8 cellular contexts compared by ENCODE assay signal in the genomic region with DNA sequence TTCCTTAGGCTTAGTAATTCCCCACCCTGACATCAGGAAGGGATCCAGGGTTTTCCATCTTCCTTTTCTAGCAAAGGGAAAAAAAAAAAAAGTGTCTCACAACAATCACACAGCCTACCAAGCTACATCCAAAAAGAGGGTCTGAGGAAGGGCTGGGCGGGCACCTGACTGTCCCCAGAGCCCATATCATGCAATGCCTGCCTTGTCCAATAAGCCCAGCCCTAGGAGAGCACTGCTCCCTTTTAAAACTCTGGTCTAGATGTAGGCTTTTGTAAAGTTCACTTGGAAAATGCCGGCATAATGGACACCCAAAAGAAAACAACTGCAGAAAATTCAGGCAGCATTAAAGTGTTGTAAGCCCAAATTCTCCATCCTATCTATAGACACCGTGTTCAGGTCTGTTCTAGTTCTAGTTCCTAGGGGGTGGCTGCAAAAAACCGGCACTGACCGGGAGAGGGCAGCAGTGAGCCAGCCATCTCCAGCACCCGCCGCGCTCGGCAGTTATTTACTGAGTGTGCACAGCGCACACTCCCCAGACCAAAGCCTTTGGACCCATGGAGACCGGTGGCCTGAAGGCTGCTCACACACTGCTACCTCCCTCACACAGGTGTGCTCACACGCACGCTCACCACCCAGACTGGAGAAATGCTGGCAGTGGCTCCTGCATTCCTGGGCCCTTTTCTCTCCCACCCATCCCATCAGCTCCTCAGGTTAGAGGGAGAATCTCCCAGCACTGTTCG. TPM values are rescaled to one million over a fixed set of nuclear protein-coding genes. Genes with fewer than 3 reads are reported as not detected.
DNase-seq lines count a peak whose midpoint lies in the region; ATAC-seq and TF ChIP-seq lines count a peak whose summit lies in the region.

No MANE protein-coding gene starts in this region.

- BruUV-seq in Panc1 (replicated peaks; lab: Mats Ljungman, UMichigan) = no TSS peak

- TF ChIP-seq RAD21 in Ishikawa (IDR thresholded peaks at IDR 0.05; ENCODE audit: low read depth) = peak; percentile 87

- no peaks in the 10 kb centered on the region for H3K9me3 ChIP-seq in CD4-positive, alpha-beta memory T cell (ENCODE audit: control insufficient read depth in 1 of 2, low read length in 2 of 2)
- H3K9me3 ChIP-seq in Panc1 (ENCODE audit: control insufficient read depth, insufficient read depth, low read depth, low read length) (no peaks in the 10 kb centered on the region), fibroblast of lung (ENCODE audit: control insufficient read depth, insufficient read depth, low read depth, low read length) (no peaks in the 10 kb centered on the region)

- H2AFZ ChIP-seq in fibroblast of lung (ENCODE audit: low read length) = peak overlapping the region; percentile 59

- H3K27me3 ChIP-seq in CD4-positive, alpha-beta memory T cell (ENCODE audit: insufficient read depth, low read length) = no peaks in the 10 kb centered on the region
- H3K27me3 ChIP-seq in Panc1 (ENCODE audit: control insufficient read depth, insufficient read depth, low read length) (no peaks in the 10 kb centered on the region), fibroblast of lung (ENCODE audit: control insufficient read depth, insufficient read depth, low read length) (peaks cover 4% of the 10 kb centered on the region)

- H3K9ac ChIP-seq in fibroblast of lung (ENCODE audit: insufficient read depth, low read length) = no peak overlapping the region

- POLR2A ChIA-PET in CD4-positive, alpha-beta memory T cell (lab: Charles Lee; ENCODE audit: partially characterized antibody) = no interaction called here
- POLR2A ChIA-PET in Panc1 (lab: Charles Lee) = no interaction called here

- H3K27me3 Mint-ChIP-seq in CD4-positive, alpha-beta memory T cell = no peaks in the 10 kb centered on the region
- peaks cover 19% of the 10 kb centered on the region for H3K27me3 Mint-ChIP-seq in activated T-cell treated with anti-CD3 and anti-CD28 coated beads, Interleukin-2, amount 50 U/mL, for 24 hours
- peaks cover 6% of the 10 kb centered on the region for H3K27me3 Mint-ChIP-seq in nephron progenitor cell (ENCODE audit: low read depth, poor library complexity)

- peak; percentile 73 for ATAC-seq in GM19452 (IDR thresholded peaks at IDR 0.05; ENCODE audit: unreplicated experiment)
- ATAC-seq in Panc1 = peak; percentile 88

- H4K20me1 ChIP-seq in fibroblast of lung (ENCODE audit: control insufficient read depth, extremely low read depth, insufficient read depth, low read length) = no peaks in the 10 kb centered on the region

- peak overlapping the region in 4 of 8 donors; percentile 33 to 61 (median 44) for H3K4me3 Mint-ChIP-seq in CD4-positive, alpha-beta memory T cell
- H3K4me3 Mint-ChIP-seq in activated T-cell treated with anti-CD3 and anti-CD28 coated beads, Interleukin-2, amount 50 U/mL, for 24 hours = no peak overlapping the region
- no peak overlapping the region for H3K4me3 Mint-ChIP-seq in nephron progenitor cell

- intact Hi-C loops in CD4-positive, alpha-beta memory T cell (cut with micrococcal nuclease) = no loop called here
- intact Hi-C loops in Panc1 (cut with micrococcal nuclease; ENCODE audit: unreplicated experiment) = loop anchor here (1.0 kb wide), 1 partner anchor 148 kb away; no protein-coding TSS in a partner anchor

- no peak for TF ChIP-seq EP300 in Ishikawa (IDR thresholded peaks at IDR 0.05; ENCODE audit: borderline replicate concordance)

- no peak overlapping the region for H3K4me3 ChIP-seq in CD4-positive, alpha-beta memory T cell (ENCODE audit: low read length in 2 of 2)
- H3K4me3 ChIP-seq in Panc1 (ENCODE audit: low read depth in 2 of 2, low read length in 2 of 2) (peak overlapping the region in 1 of 2 experiments; percentile 7; a peak in 1 of 4 replicates), fibroblast of lung (replicated peaks in 1 of 4; ENCODE audit: control extremely low read depth in 1 of 4, insufficient read depth in 1 of 4, low read depth in 3 of 4, low read length in 4 of 4) (no peak overlapping the region)

- no peak overlapping the region for H3K4me2 ChIP-seq in fibroblast of lung (ENCODE audit: extremely low read depth, insufficient read depth, low read length)

- peak; percentile 97 for TF ChIP-seq CTCF in Panc1 (IDR thresholded peaks at IDR 0.05)
- peak; percentile 90 to 93 for TF ChIP-seq CTCF in fibroblast of lung (conservative IDR thresholded peaks at IDR 0.05 in 1 of 2, IDR thresholded peaks at IDR 0.05 in 1 of 2; ENCODE audit: low read depth in 1 of 2, low read length in 2 of 2)
- TF ChIP-seq CTCF in nephron progenitor cell (IDR thresholded peaks at IDR 0.05) = peak; percentile 87

- peaks cover 5% of the 10 kb centered on the region for H3K4me1 ChIP-seq in CD4-positive, alpha-beta memory T cell (ENCODE audit: insufficient read depth, low read length)
- H3K4me1 ChIP-seq in Panc1 (ENCODE audit: control insufficient read depth, insufficient read depth, low read length) (no peaks in the 10 kb centered on the region), fibroblast of lung (ENCODE audit: control insufficient read depth, extremely low read depth, insufficient read depth, low read length) (peaks cover 8% of the 10 kb centered on the region)

- H3K79me2 ChIP-seq in fibroblast of lung (ENCODE audit: control insufficient read depth, insufficient read depth, low read length) = no peaks in the 10 kb centered on the region

- CTCF ChIA-PET in CD4-positive, alpha-beta memory T cell (lab: Charles Lee; ENCODE audit: partially characterized antibody) = interaction anchor here (0.7 to 2.7 kb wide), 7 partner anchors 9 to 149 kb away, joined by 4 to 20 read pairs (median 5); no protein-coding TSS in a partner anchor
- CTCF ChIA-PET in Panc1 (lab: Charles Lee) = interaction anchor here (0.6 to 0.7 kb wide), 3 partner anchors 145 to 663 kb away, joined by 3 to 4 read pairs (median 3); no protein-coding TSS in a partner anchor

- in situ Hi-C loops in Panc1 (cut with HindIII; ENCODE audit: low pct_unique_long_range_greater_than_20kb, low sequenced_read_pairs) = no loop called here

- peak; percentile 68 to 73 (median 72) for DNase-seq in CD4-positive, alpha-beta memory T cell
- DNase-seq in Panc1 (ENCODE audit: low read depth, low spot score) (peak; percentile 52), fibroblast of lung (ENCODE audit: low read depth in 2 of 2) (peak; percentile 40 to 61), nephron progenitor cell (peak; percentile 86)
- peak; percentile 89 for DNase-seq in activated T-cell treated with anti-CD3 and anti-CD28 coated beads, Interleukin-2, amount 50 U/mL, for 24 hours
- peak; percentile 47 to 77 (median 64) for DNase-seq in stimulated activated naive CD4-positive, alpha-beta T cell (lab: John Stamatoyannopoulos, UW)

- no peaks in the 10 kb centered on the region for H3K9me3 Mint-ChIP-seq in CD4-positive, alpha-beta memory T cell
- no peaks in the 10 kb centered on the region for H3K9me3 Mint-ChIP-seq in activated T-cell treated with anti-CD3 and anti-CD28 coated beads, Interleukin-2, amount 50 U/mL, for 24 hours
- no peaks in the 10 kb centered on the region for H3K9me3 Mint-ChIP-seq in nephron progenitor cell

- no peak overlapping the region for H3K27ac ChIP-seq in CD4-positive, alpha-beta memory T cell (ENCODE audit: low read depth, low read length)
- H3K27ac ChIP-seq in Panc1 (ENCODE audit: low read length) = no peak overlapping the region
- H3K27ac ChIP-seq in fibroblast of lung (ENCODE audit: insufficient read depth, low read length) = no peak overlapping the region

- no peaks in the 10 kb centered on the region for H3K36me3 Mint-ChIP-seq in CD4-positive, alpha-beta memory T cell
- no peaks in the 10 kb centered on the region for H3K36me3 Mint-ChIP-seq in activated T-cell treated with anti-CD3 and anti-CD28 coated beads, Interleukin-2, amount 50 U/mL, for 24 hours (ENCODE audit: low read depth)
- H3K36me3 Mint-ChIP-seq in nephron progenitor cell (ENCODE audit: low read depth) = no peaks in the 10 kb centered on the region

- no peaks in the 10 kb centered on the region for H3K36me3 ChIP-seq in CD4-positive, alpha-beta memory T cell (ENCODE audit: insufficient read depth, low read length)
- H3K36me3 ChIP-seq in Panc1 (ENCODE audit: control insufficient read depth, insufficient read depth, low read length) = no peaks in the 10 kb centered on the region
- H3K36me3 ChIP-seq in fibroblast of lung (ENCODE audit: control insufficient read depth, insufficient read depth, low read length) = no peaks in the 10 kb centered on the region

- peaks cover 14 to 21% (median 16%) of the 10 kb centered on the region in 4 donors for H3K4me1 Mint-ChIP-seq in CD4-positive, alpha-beta memory T cell
- peaks cover 25% of the 10 kb centered on the region for H3K4me1 Mint-ChIP-seq in activated T-cell treated with anti-CD3 and anti-CD28 coated beads, Interleukin-2, amount 50 U/mL, for 24 hours (ENCODE audit: low read depth)
- peaks cover 7% of the 10 kb centered on the region for H3K4me1 Mint-ChIP-seq in nephron progenitor cell

- peak overlapping the region in 1 of 7 donors; percentile 64 for H3K27ac Mint-ChIP-seq in CD4-positive, alpha-beta memory T cell
- H3K27ac Mint-ChIP-seq in activated T-cell treated with anti-CD3 and anti-CD28 coated beads, Interleukin-2, amount 50 U/mL, for 24 hours = no peak overlapping the region
- H3K27ac Mint-ChIP-seq in nephron progenitor cell = no peak overlapping the region

TF ChIP-seq in Ishikawa, 13 proteins besides CTCF, POLR2A, EP300 and RAD21:
- no peak for TF ChIP-seq TCF12 (IDR thresholded peaks at IDR 0.05; ENCODE audit: low read depth)

RNA-seq across cellular contexts. Expression of gene PODXL, which starts 48.7 kb away (rescaled TPM):
- 1 to 10 TPM; 1.1 to 1.3 TPM for total RNA-seq in CD4-positive, alpha-beta memory T cell
- 1 to 10 TPM in 1 of 2 donors, under 1 TPM in 1; 0.47 to 1.2 TPM for polyA plus RNA-seq in CD4-positive, alpha-beta memory T cell
- total RNA-seq in Panc1 (2021; ENCODE audit: unreplicated experiment) (32.3 TPM), fibroblast of lung (0.17 and 0.26 TPM in 2 replicates)
- 34.7 TPM for polyA plus RNA-seq in Panc1 (2012; ENCODE audit: insufficient read length)
- 0.27 and 0.86 TPM in 2 replicates for polyA plus RNA-seq in fibroblast of lung
- polyA plus RNA-seq in fibroblast of lung (2012) = 0.49 and 0.68 TPM in 2 replicates
- polyA minus RNA-seq in fibroblast of lung (ENCODE audit: low replicate concordance) = 1.7 and 6.1 TPM in 2 replicates

Comparison
In these comparisons a context has a peak if more than half of its experiments do, and no peak if none do; other contexts are left out.
1. RNA of gene PODXL, which starts 48.7 kb away (total RNA-seq): 32.3 TPM in Panc1 (single experiment); 1.1 to 1.3 TPM in CD4-positive, alpha-beta memory T cell and 0.17 to 0.26 TPM in fibroblast of lung; every median in the first group is over 10 times any median in the second.
2. Peak in every context shown above with its lines, with median percentiles within 50 percentile points of each other: DNase-seq and CTCF ChIP-seq.